Comparison of ENCODE assay signal across 9 cellular contexts in the genomic region with DNA sequence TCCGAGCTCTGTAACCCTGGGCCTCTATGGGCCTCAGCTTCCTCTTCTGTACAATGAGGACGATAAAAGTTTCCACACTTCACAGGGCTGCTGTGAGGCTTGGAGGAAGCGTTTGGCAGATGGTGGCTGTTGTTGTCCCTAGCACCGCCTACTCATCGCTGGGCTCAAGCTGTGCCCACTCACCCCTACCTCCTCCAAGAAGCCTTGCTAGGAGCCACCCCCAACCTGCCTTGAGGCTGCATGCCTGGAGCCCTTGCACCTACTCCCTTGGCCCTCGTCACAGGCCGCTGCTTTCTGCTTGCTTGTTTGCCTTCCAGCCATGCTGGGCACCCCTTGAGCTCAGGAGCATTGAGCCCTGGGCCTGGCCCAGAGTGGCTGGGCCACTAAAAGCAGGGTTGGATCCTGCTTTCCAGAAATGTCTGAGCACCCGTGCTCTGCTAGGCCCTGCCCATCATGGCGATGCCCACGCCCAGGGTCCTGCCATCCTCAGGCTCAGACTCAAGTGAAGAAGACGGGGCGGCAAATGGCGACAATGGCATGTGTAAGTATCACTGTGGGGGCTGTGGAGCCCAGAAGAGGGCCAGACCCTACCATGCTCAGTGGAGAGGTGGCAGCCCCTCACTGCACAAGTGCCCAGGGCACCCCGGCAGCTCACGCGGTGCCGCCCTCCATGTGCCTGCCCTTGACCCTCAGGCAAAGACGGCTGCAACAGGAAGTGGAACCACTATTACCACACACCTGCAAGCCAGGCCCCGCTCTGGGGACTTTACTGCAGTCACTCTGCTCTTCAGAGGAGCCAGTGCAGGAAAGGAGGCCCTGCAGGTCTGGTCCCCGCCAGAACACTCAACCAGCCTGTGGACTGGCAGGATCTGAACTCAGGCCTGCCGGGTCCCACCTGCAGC. TPM values are rescaled to one million over a fixed set of nuclear protein-coding genes. Genes with fewer than 3 reads are reported as not detected.
A peak's percentile ranks its signal among the peaks of the same experiment; 100 is the strongest.
DNase-seq lines count a peak whose midpoint lies in the region; ATAC-seq and TF ChIP-seq lines count a peak whose summit lies in the region.
"Had no signal": no experiment of that assay in that cellular context is flagged by ENCODE, and none has a peak within 500 bp of the region (broad histone marks: within the 10 kb centered on the region; RNA-seq: fewer than 3 reads in every experiment).

No MANE protein-coding gene starts in this region.

- TF ChIP-seq CTCF in GM20000 (IDR thresholded peaks at IDR 0.05; ENCODE audit: extremely low read depth, missing control alignments): no peak
- TF ChIP-seq CTCF in omental fat pad (IDR thresholded peaks at IDR 0.05): no peak

- DNase-seq in DMS79 (lab: John Stamatoyannopoulos, UW) (peak; percentile 75), GM20000 (ENCODE audit: low spot score) (peak; percentile 77), SKM-1 treated with dmso at 0.1 percent for 144 hours (lab: John Stamatoyannopoulos, UW; ENCODE audit: unreplicated experiment) (peak; percentile 86), Right ventricle myocardium inferior (ENCODE audit: missing footprints) (peak; percentile 81), omental fat pad (ENCODE audit: low spot score) (no peak), dedifferentiated amniotic fluid mesenchymal stem cell (ENCODE audit: extremely low spot score) (no peak)

- intact Hi-C loops in Right ventricle myocardium inferior (cut with DNase I): no loop called here

- ATAC-seq in Right ventricle myocardium inferior (no peak), omental fat pad (ENCODE audit: low FRiP score) (no peak), HG02759 (IDR thresholded peaks at IDR 0.05; ENCODE audit: unreplicated experiment) (no peak)

- H3K27ac ChIP-seq in temporal lobe (ENCODE audit: low read depth, low read length): peak overlapping the region; percentile 71

RNA-seq across cellular contexts. Expression of a gene that starts 9.5 kb away (rescaled TPM):
- total RNA-seq in Right ventricle myocardium inferior (50.5 TPM), temporal lobe (6.4 TPM), omental fat pad (100 to 1,000 TPM in 1 of 4 donors, 10 to 100 TPM in 3; 42.4 to 124 (median 82.4) TPM)

RNA-seq across cellular contexts. Expression of a gene that starts 17.0 kb away (rescaled TPM):
- total RNA-seq in Right ventricle myocardium inferior (9.5 TPM), temporal lobe (7.9 TPM), omental fat pad (10 to 100 TPM; 12.2 to 23.8 (median 17.7) TPM)

RNA-seq across cellular contexts. Expression of a gene that starts 28.3 kb away (rescaled TPM):
- total RNA-seq in Right ventricle myocardium inferior (6.5 TPM), temporal lobe (not detected), omental fat pad (100 to 1,000 TPM in 1 of 4 donors, 10 to 100 TPM in 1, 1 to 10 TPM in 1, not detected in 1; 4.3 to 227 (median 13.2) TPM)
- total RNA-seq: myocyte had no signal

RNA-seq across cellular contexts. Expression of a gene that starts 55.4 kb away (rescaled TPM):
- total RNA-seq in Right ventricle myocardium inferior (73.6 TPM), temporal lobe (11.3 TPM), omental fat pad (1 to 10 TPM; 4.3 to 6.1 (median 5.3) TPM)

Comparison
In these comparisons a context has a peak if more than half of its experiments do, and no peak if none do; other contexts are left out.
1. DNase-seq: peak in DMS79 (single experiment), GM20000 (single experiment), SKM-1 treated with dmso at 0.1 percent for 144 hours (single experiment) and Right ventricle myocardium inferior (single experiment); none in omental fat pad (single experiment) and dedifferentiated amniotic fluid mesenchymal stem cell (single experiment).